Comparison of ENCODE assay signal across 35 cellular contexts in the genomic region with DNA sequence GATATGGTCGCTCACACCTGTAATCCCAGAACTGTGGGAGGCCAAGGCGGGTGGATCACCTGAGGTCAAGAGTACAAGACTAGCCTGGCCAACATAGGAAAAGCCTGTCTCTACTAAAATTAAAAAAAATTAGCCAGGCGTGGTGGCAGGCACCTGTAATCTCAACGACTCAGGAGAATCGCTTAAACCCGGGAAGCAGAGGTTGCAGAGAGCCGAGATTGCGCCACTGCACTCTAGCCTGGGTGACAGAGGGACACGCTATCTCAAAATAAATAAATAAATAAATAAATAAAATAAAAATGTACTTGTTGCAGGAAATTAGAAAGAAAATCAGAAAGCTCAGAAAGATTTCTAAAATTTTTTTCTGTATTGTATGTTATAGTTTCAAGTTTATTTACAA.
"Had no signal": no experiment of that assay in that cellular context is flagged by ENCODE, and none has a peak within 500 bp of the region (broad histone marks: within the 10 kb centered on the region; RNA-seq: fewer than 3 reads in every experiment).

No MANE protein-coding gene starts in this region.

- H3K27ac Mint-ChIP-seq: activated B cell treated with CpG ODN at 0.5 μM for 24 hours; activated CD4-positive, alpha-beta memory T cell treated with anti-CD3 and anti-CD28 coated beads, Interleukin-2, amount 10 ng/mL, durations not matched to agents 7 days and 5 days; activated CD4-positive, alpha-beta T cell treated with anti-CD3 and anti-CD28 coated beads, Interleukin-2, amount 10 ng/mL, durations not matched to agents 24 days and 14 days; activated CD8-positive, alpha-beta memory T cell treated with anti-CD3 and anti-CD28 coated beads, Interleukin-2, amount 10 ng/mL, durations not matched to agents 7 days and 5 days; activated CD8-positive, alpha-beta T cell treated with anti-CD3 and anti-CD28 coated beads, Interleukin-2, amount 10 ng/mL, durations not matched to agents 7 days and 5 days; activated naive CD4-positive, alpha-beta T cell treated with anti-CD3 and anti-CD28 coated beads, Interleukin-2, amount 10 ng/mL, durations not matched to agents 7 days and 5 days; activated naive CD4-positive, alpha-beta T cell treated with anti-CD3 and anti-CD28 coated beads, Interleukin-2, amount 50 U/mL, for 24 hours; activated naive CD8-positive, alpha-beta T cell; activated naive CD8-positive, alpha-beta T cell treated with anti-CD3 and anti-CD28 coated beads, Interleukin-2, amount 10 ng/mL, durations not matched to agents 7 days and 5 days; activated naive CD8-positive, alpha-beta T cell treated with anti-CD3 and anti-CD28 coated beads, Interleukin-2, amount 50 U/mL, for 24 hours; activated T-cell treated with anti-CD3 and anti-CD28 coated beads, Interleukin-2, amount 50 U/mL, for 24 hours; activated T-helper 2 cell treated with anti-CD3 and anti-CD28 coated beads, Interferon-gamma antibody, Interleukin-2, Interleukin-4, amounts not matched to agents 10 μg/mL and 5 μg/mL and 100 μg/mL, durations not matched to agents 14 hours and 24 hours and 36 hours; brain; T-helper 1 cell treated with Interleukin-12 subunit alpha and Interleukin-12 subunit beta and Interleukin-4 antibody, amounts not matched to agents 30 μg/mL and 1 μg/mL, for 36 hours; T-helper 2 cell treated with Interferon-gamma antibody and Interleukin-4, amounts not matched to agents 5 μg/mL and 100 μg/mL, for 36 hours had no signal

- H3K27ac ChIP-seq: ascending aorta, cardiac muscle cell, VCaP had no signal

- H3K27me3 ChIP-seq: ascending aorta, cardiac muscle cell had no signal

- H3K4me1 Mint-ChIP-seq: activated B cell treated with CpG ODN at 0.5 μM for 24 hours; activated CD4-positive, alpha-beta memory T cell treated with anti-CD3 and anti-CD28 coated beads, Interleukin-2, amount 10 ng/mL, durations not matched to agents 7 days and 5 days; activated CD4-positive, alpha-beta T cell treated with anti-CD3 and anti-CD28 coated beads, Interleukin-2, amount 10 ng/mL, durations not matched to agents 24 days and 14 days; activated CD8-positive, alpha-beta memory T cell treated with anti-CD3 and anti-CD28 coated beads, Interleukin-2, amount 10 ng/mL, durations not matched to agents 7 days and 5 days; activated naive CD4-positive, alpha-beta T cell treated with anti-CD3 and anti-CD28 coated beads, Interleukin-2, amount 10 ng/mL, durations not matched to agents 7 days and 5 days; activated naive CD4-positive, alpha-beta T cell treated with anti-CD3 and anti-CD28 coated beads, Interleukin-2, amount 50 U/mL, for 24 hours; activated naive CD8-positive, alpha-beta T cell treated with anti-CD3 and anti-CD28 coated beads, Interleukin-2, amount 10 ng/mL, durations not matched to agents 7 days and 5 days; activated naive CD8-positive, alpha-beta T cell treated with anti-CD3 and anti-CD28 coated beads, Interleukin-2, amount 50 U/mL, for 24 hours; brain; central memory CD8-positive, alpha-beta T cell had no signal

- H3K4me3 ChIP-seq: ascending aorta, cardiac muscle cell had no signal

- H3K4me1 ChIP-seq: ascending aorta had no signal

- ATAC-seq: activated CD8-positive, alpha-beta memory T cell treated with anti-CD3 and anti-CD28 coated beads, Interleukin-2, amount 10 ng/mL, durations not matched to agents 7 days and 5 days; activated CD8-positive, alpha-beta T cell treated with anti-CD3 and anti-CD28 coated beads, Interleukin-2, amount 10 ng/mL, durations not matched to agents 7 days and 5 days; activated naive CD8-positive, alpha-beta T cell treated with anti-CD3 and anti-CD28 coated beads, Interleukin-2, amount 50 U/mL, for 24 hours had no signal

- H3K36me3 ChIP-seq: ascending aorta, cardiac muscle cell had no signal

- H3K9me3 Mint-ChIP-seq: activated B cell treated with CpG ODN at 0.5 μM for 24 hours; activated CD4-positive, alpha-beta memory T cell treated with anti-CD3 and anti-CD28 coated beads, Interleukin-2, amount 10 ng/mL, durations not matched to agents 7 days and 5 days; activated CD4-positive, alpha-beta T cell treated with anti-CD3 and anti-CD28 coated beads, Interleukin-2, amount 10 ng/mL, durations not matched to agents 24 days and 14 days; activated naive CD4-positive, alpha-beta T cell treated with anti-CD3 and anti-CD28 coated beads, Interleukin-2, amount 10 ng/mL, durations not matched to agents 7 days and 5 days; activated naive CD4-positive, alpha-beta T cell treated with anti-CD3 and anti-CD28 coated beads, Interleukin-2, amount 50 U/mL, for 24 hours; activated naive CD8-positive, alpha-beta T cell treated with anti-CD3 and anti-CD28 coated beads, Interleukin-2, amount 10 ng/mL, durations not matched to agents 7 days and 5 days; activated naive CD8-positive, alpha-beta T cell treated with anti-CD3 and anti-CD28 coated beads, Interleukin-2, amount 50 U/mL, for 24 hours; activated T-cell treated with anti-CD3 and anti-CD28 coated beads, Interleukin-2, amount 50 U/mL, for 24 hours; activated T-helper 2 cell treated with anti-CD3 and anti-CD28 coated beads, Interferon-gamma antibody, Interleukin-2, Interleukin-4, amounts not matched to agents 10 μg/mL and 5 μg/mL and 100 μg/mL, durations not matched to agents 14 hours and 24 hours and 36 hours; central memory CD8-positive, alpha-beta T cell; T-helper 1 cell treated with Interleukin-12 subunit alpha and Interleukin-12 subunit beta and Interleukin-4 antibody, amounts not matched to agents 30 μg/mL and 1 μg/mL, for 36 hours; T-helper 2 cell treated with Interferon-gamma antibody and Interleukin-4, amounts not matched to agents 5 μg/mL and 100 μg/mL, for 36 hours had no signal

- H3K27me3 Mint-ChIP-seq: activated B cell treated with CpG ODN at 0.5 μM for 24 hours; activated CD4-positive, alpha-beta memory T cell treated with anti-CD3 and anti-CD28 coated beads, Interleukin-2, amount 10 ng/mL, durations not matched to agents 7 days and 5 days; activated CD4-positive, alpha-beta T cell treated with anti-CD3 and anti-CD28 coated beads, Interleukin-2, amount 10 ng/mL, durations not matched to agents 24 days and 14 days; activated naive CD4-positive, alpha-beta T cell treated with anti-CD3 and anti-CD28 coated beads, Interleukin-2, amount 50 U/mL, for 24 hours; activated naive CD8-positive, alpha-beta T cell; activated naive CD8-positive, alpha-beta T cell treated with anti-CD3 and anti-CD28 coated beads, Interleukin-2, amount 10 ng/mL, durations not matched to agents 7 days and 5 days; activated naive CD8-positive, alpha-beta T cell treated with anti-CD3 and anti-CD28 coated beads, Interleukin-2, amount 50 U/mL, for 24 hours; activated T-cell treated with anti-CD3 and anti-CD28 coated beads, Interleukin-2, amount 50 U/mL, for 24 hours; central memory CD8-positive, alpha-beta T cell had no signal

- DNase-seq: activated B cell treated with CpG ODN at 0.5 μM for 24 hours; activated CD4-positive, alpha-beta memory T cell treated with anti-CD3 and anti-CD28 coated beads, Interleukin-2, amount 10 ng/mL, durations not matched to agents 7 days and 5 days; activated CD4-positive, alpha-beta T cell treated with anti-CD3 and anti-CD28 coated beads for 4 hours; activated CD4-positive, alpha-beta T cell treated with anti-CD3 and anti-CD28 coated beads, Interleukin-2, amount 10 ng/mL, durations not matched to agents 24 days and 14 days; activated CD4-positive, alpha-beta T cell treated with anti-CD3 and anti-CD28 coated beads, Interleukin-2, amount 50 U/mL, for 48 hours; activated CD4-positive, CD25-positive, alpha-beta regulatory T cell treated with anti-CD3 and anti-CD28 coated beads, Interleukin-2, amount 50 U/mL, for 72 hours; activated CD8-positive, alpha-beta memory T cell treated with anti-CD3 and anti-CD28 coated beads for 24 hours; activated CD8-positive, alpha-beta memory T cell treated with anti-CD3 and anti-CD28 coated beads, Interleukin-2, amount 10 ng/mL, durations not matched to agents 7 days and 5 days; activated CD8-positive, alpha-beta memory T cell treated with anti-CD3 and anti-CD28 coated beads, Interleukin-2, amount 50 U/mL, for 48 hours; activated CD8-positive, alpha-beta T cell treated with anti-CD3 and anti-CD28 coated beads, Interleukin-2, amount 10 ng/mL, durations not matched to agents 7 days and 5 days; activated effector memory CD4-positive, alpha-beta T cell treated with Interleukin-2 at 50 U/mL for 16 hours; activated gamma-delta T cell; activated naive CD4-positive, alpha-beta T cell treated with anti-CD3 and anti-CD28 coated beads, Interleukin-2, amount 10 ng/mL, durations not matched to agents 7 days and 5 days; activated naive CD4-positive, alpha-beta T cell treated with Interleukin-2 at 50 U/mL for 16 hours; activated naive CD8-positive, alpha-beta T cell treated with anti-CD3 and anti-CD28 coated beads, Interleukin-2, amount 10 ng/mL, durations not matched to agents 7 days and 5 days; activated naive CD8-positive, alpha-beta T cell treated with anti-CD3 and anti-CD28 coated beads, Interleukin-2, amount 50 U/mL, for 24 hours; activated T-cell treated with anti-CD3 and anti-CD28 coated beads, Interleukin-2, amount 50 U/mL, for 24 hours; activated T-cell treated with anti-CD3 and anti-CD28 coated beads, Interleukin-2, amount 50 U/mL, for 48 hours; amygdala; anterior cingulate cortex; caudate nucleus; cerebellar nuclear complex; T-helper 1 cell; T-helper 2 cell; T-helper 9 cell had no signal

- H3K9me3 ChIP-seq: ascending aorta had no signal

- H3K4me3 Mint-ChIP-seq: activated B cell treated with CpG ODN at 0.5 μM for 24 hours; activated CD4-positive, alpha-beta memory T cell treated with anti-CD3 and anti-CD28 coated beads, Interleukin-2, amount 10 ng/mL, durations not matched to agents 7 days and 5 days; activated CD4-positive, alpha-beta T cell treated with anti-CD3 and anti-CD28 coated beads, Interleukin-2, amount 10 ng/mL, durations not matched to agents 24 days and 14 days; activated CD8-positive, alpha-beta memory T cell treated with anti-CD3 and anti-CD28 coated beads, Interleukin-2, amount 10 ng/mL, durations not matched to agents 7 days and 5 days; activated CD8-positive, alpha-beta T cell treated with anti-CD3 and anti-CD28 coated beads, Interleukin-2, amount 10 ng/mL, durations not matched to agents 7 days and 5 days; activated naive CD4-positive, alpha-beta T cell treated with anti-CD3 and anti-CD28 coated beads, Interleukin-2, amount 10 ng/mL, durations not matched to agents 7 days and 5 days; activated naive CD4-positive, alpha-beta T cell treated with anti-CD3 and anti-CD28 coated beads, Interleukin-2, amount 50 U/mL, for 24 hours; activated naive CD8-positive, alpha-beta T cell; activated naive CD8-positive, alpha-beta T cell treated with anti-CD3 and anti-CD28 coated beads, Interleukin-2, amount 10 ng/mL, durations not matched to agents 7 days and 5 days; activated naive CD8-positive, alpha-beta T cell treated with anti-CD3 and anti-CD28 coated beads, Interleukin-2, amount 50 U/mL, for 24 hours; activated T-cell treated with anti-CD3 and anti-CD28 coated beads, Interleukin-2, amount 50 U/mL, for 24 hours; brain; central memory CD8-positive, alpha-beta T cell; T-helper 1 cell treated with Interleukin-12 subunit alpha and Interleukin-12 subunit beta and Interleukin-4 antibody, amounts not matched to agents 30 μg/mL and 1 μg/mL, for 36 hours; T-helper 2 cell treated with Interferon-gamma antibody and Interleukin-4, amounts not matched to agents 5 μg/mL and 100 μg/mL, for 36 hours had no signal

- H3K36me3 Mint-ChIP-seq: activated CD8-positive, alpha-beta memory T cell treated with anti-CD3 and anti-CD28 coated beads, Interleukin-2, amount 10 ng/mL, durations not matched to agents 7 days and 5 days; activated naive CD4-positive, alpha-beta T cell treated with anti-CD3 and anti-CD28 coated beads, Interleukin-2, amount 10 ng/mL, durations not matched to agents 7 days and 5 days; activated naive CD4-positive, alpha-beta T cell treated with anti-CD3 and anti-CD28 coated beads, Interleukin-2, amount 50 U/mL, for 24 hours; activated naive CD8-positive, alpha-beta T cell treated with anti-CD3 and anti-CD28 coated beads, Interleukin-2, amount 10 ng/mL, durations not matched to agents 7 days and 5 days; brain had no signal
